ENCODE assay signal across 1 cellular context in genomic region chr11:10807629-10808552, GRCh38.
TF ChIP-seq lines count a peak whose summit lies in the region.

No MANE protein-coding gene starts in this region.

TF ChIP-seq in WTC11, 78 proteins besides CTCF, POLR2A, EP300 and RAD21 (continued from another document):
- TF ChIP-seq SMAD3 (CRISPR knock-in tag; IDR thresholded peaks at IDR 0.05; ENCODE audit: borderline replicate concordance) = peak; percentile 80; the same call in 1 of the 2 replicates
- TF ChIP-seq FOXP4 (CRISPR knock-in tag; IDR thresholded peaks at IDR 0.05) = peak; percentile 41; the same call in 1 of the 2 replicates
- TF ChIP-seq AR (CRISPR knock-in tag; IDR thresholded peaks at IDR 0.05) = peak; percentile 66; the same call in 1 of the 2 replicates
- TF ChIP-seq RELA (CRISPR knock-in tag; IDR thresholded peaks at IDR 0.05; ENCODE audit: borderline replicate concordance) = 0 out of 2 replicates have a peak, but pooled peaks have one; percentile 69
- TF ChIP-seq, protein P1, sequence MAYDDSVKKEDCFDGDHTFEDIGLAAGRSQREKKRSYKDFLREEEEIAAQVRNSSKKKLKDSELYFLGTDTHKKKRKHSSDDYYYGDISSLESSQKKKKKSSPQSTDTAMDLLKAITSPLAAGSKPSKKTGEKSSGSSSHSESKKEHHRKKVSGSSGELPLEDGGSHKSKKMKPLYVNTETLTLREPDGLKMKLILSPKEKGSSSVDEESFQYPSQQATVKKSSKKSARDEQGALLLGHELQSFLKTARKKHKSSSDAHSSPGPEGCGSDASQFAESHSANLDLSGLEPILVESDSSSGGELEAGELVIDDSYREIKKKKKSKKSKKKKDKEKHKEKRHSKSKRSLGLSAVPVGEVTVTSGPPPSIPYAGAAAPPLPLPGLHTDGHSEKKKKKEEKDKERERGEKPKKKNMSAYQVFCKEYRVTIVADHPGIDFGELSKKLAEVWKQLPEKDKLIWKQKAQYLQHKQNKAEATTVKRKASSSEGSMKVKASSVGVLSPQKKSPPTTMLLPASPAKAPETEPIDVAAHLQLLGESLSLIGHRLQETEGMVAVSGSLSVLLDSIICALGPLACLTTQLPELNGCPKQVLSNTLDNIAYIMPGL (CRISPR knock-in tag; IDR thresholded peaks at IDR 0.05) = peak; percentile 62; the same call in 1 of the 2 replicates
- TF ChIP-seq, protein P2, sequence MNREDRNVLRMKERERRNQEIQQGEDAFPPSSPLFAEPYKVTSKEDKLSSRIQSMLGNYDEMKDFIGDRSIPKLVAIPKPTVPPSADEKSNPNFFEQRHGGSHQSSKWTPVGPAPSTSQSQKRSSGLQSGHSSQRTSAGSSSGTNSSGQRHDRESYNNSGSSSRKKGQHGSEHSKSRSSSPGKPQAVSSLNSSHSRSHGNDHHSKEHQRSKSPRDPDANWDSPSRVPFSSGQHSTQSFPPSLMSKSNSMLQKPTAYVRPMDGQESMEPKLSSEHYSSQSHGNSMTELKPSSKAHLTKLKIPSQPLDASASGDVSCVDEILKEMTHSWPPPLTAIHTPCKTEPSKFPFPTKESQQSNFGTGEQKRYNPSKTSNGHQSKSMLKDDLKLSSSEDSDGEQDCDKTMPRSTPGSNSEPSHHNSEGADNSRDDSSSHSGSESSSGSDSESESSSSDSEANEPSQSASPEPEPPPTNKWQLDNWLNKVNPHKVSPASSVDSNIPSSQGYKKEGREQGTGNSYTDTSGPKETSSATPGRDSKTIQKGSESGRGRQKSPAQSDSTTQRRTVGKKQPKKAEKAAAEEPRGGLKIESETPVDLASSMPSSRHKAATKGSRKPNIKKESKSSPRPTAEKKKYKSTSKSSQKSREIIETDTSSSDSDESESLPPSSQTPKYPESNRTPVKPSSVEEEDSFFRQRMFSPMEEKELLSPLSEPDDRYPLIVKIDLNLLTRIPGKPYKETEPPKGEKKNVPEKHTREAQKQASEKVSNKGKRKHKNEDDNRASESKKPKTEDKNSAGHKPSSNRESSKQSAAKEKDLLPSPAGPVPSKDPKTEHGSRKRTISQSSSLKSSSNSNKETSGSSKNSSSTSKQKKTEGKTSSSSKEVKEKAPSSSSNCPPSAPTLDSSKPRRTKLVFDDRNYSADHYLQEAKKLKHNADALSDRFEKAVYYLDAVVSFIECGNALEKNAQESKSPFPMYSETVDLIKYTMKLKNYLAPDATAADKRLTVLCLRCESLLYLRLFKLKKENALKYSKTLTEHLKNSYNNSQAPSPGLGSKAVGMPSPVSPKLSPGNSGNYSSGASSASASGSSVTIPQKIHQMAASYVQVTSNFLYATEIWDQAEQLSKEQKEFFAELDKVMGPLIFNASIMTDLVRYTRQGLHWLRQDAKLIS (CRISPR knock-in tag; IDR thresholded peaks at IDR 0.05; ENCODE audit: borderline replicate concordance) = no peak
- TF ChIP-seq FOXK1 (CRISPR knock-in tag; IDR thresholded peaks at IDR 0.05) = peak; percentile 18; the same call in 1 of the 2 replicates
- peak; percentile 37; the same call in 1 of the 2 replicates for TF ChIP-seq ZNF232 (CRISPR knock-in tag; IDR thresholded peaks at IDR 0.05)
- TF ChIP-seq TEAD4 (CRISPR knock-in tag; IDR thresholded peaks at IDR 0.05) = peak; percentile 16; the same call in 1 of the 2 replicates
- no peak for TF ChIP-seq EMX1 (CRISPR knock-in tag; IDR thresholded peaks at IDR 0.05)
- no peak for TF ChIP-seq ZNF121 (CRISPR knock-in tag; IDR thresholded peaks at IDR 0.05)
- TF ChIP-seq, protein P3, sequence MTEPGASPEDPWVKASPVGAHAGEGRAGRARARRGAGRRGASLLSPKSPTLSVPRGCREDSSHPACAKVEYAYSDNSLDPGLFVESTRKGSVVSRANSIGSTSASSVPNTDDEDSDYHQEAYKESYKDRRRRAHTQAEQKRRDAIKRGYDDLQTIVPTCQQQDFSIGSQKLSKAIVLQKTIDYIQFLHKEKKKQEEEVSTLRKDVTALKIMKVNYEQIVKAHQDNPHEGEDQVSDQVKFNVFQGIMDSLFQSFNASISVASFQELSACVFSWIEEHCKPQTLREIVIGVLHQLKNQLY (CRISPR knock-in tag; IDR thresholded peaks at IDR 0.05) = no peak
- TF ChIP-seq, protein P4, sequence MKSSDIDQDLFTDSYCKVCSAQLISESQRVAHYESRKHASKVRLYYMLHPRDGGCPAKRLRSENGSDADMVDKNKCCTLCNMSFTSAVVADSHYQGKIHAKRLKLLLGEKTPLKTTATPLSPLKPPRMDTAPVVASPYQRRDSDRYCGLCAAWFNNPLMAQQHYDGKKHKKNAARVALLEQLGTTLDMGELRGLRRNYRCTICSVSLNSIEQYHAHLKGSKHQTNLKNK (CRISPR knock-in tag; IDR thresholded peaks at IDR 0.05) = 0 out of 2 replicates have a peak, but pooled peaks have one; percentile 3
- 0 out of 2 replicates have a peak, but pooled peaks have one; percentile 39 for TF ChIP-seq MYBL2 (CRISPR knock-in tag; IDR thresholded peaks at IDR 0.05)
- no peak for TF ChIP-seq ETV6 (CRISPR knock-in tag; IDR thresholded peaks at IDR 0.05)
